1 cellular context compared by ENCODE assay signal in the genomic region with DNA sequence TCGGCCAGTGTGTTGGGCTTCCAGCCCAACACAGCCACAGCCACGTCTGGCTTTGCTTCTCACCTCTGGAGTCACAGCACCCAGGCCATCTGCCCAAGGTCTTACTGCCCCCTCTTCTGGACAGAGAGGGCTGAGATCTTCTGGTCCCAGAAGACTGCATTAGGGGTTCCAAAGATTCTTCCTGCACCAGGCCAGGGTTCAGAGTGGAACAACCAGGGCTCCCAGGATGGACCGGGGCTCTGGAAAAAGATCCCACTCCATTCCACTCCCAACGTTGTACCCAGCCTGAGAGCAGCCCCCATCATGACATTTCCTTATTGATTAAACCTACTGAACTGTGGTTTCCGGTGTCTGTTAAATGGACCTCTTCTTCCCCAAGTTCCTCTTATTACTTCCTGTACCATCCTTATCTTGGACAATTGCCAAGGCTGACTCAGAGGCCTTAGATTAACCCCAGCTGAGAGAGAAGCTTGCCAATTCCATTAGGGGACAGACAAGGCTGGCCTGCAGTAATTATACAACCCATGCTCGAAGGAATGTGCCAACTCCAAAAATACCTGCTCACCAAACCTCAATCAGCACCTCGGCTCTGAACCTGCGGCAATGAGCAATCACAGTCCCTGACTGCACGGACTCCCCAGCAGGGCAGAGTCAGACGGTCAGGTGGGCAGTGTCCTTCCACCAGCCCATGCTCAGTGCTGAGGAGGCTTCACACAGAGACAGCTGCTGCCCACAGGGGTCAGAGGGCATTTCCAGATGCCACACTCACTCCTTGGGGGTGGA.
TF ChIP-seq lines count a peak whose summit lies in the region.

No MANE protein-coding gene starts in this region.

TF ChIP-seq in HEK293, 187 proteins besides CTCF, POLR2A, EP300 and RAD21 (continued from another document and continues in another):
- TF ChIP-seq ZBTB11 (tag by site-specific recombination; conservative IDR thresholded peaks at IDR 0.05; ENCODE audit: low read depth) (peak; percentile 52), ZEB2 (tag by site-specific recombination; IDR thresholded peaks at IDR 0.05) (peak; percentile 44; the same call in 1 of the 2 replicates), ZNF335 (tag by site-specific recombination; conservative IDR thresholded peaks at IDR 0.05) (no peak), ZNF558 (tag by site-specific recombination; IDR thresholded peaks at IDR 0.05) (peak; percentile 68; the same call in 1 of the 2 replicates), ZNF391 (tag by site-specific recombination; IDR thresholded peaks at IDR 0.05; ENCODE audit: borderline replicate concordance, low read depth) (no peak), GLIS1 (tag by site-specific recombination; IDR thresholded peaks at IDR 0.05) (peak; percentile 82), ZNF747 (tag by site-specific recombination; IDR thresholded peaks at IDR 0.05) (no peak), ZNF768 (tag by site-specific recombination; IDR thresholded peaks at IDR 0.05) (no peak), ZBTB20 (tag by site-specific recombination; IDR thresholded peaks at IDR 0.05) (no peak), SALL2 (tag by site-specific recombination; IDR thresholded peaks at IDR 0.05; ENCODE audit: borderline replicate concordance) (no peak), KLF10 (tag by site-specific recombination; IDR thresholded peaks at IDR 0.05) (no peak), ZNF792 (tag by site-specific recombination; IDR thresholded peaks at IDR 0.05) (no peak), ZNF571 (tag by site-specific recombination; IDR thresholded peaks at IDR 0.05) (no peak), ZNF580 (tag by site-specific recombination; IDR thresholded peaks at IDR 0.05) (no peak), ZNF521 (tag by site-specific recombination; IDR thresholded peaks at IDR 0.05) (no peak), ZNF488 (tag by site-specific recombination; IDR thresholded peaks at IDR 0.05) (no peak), ZNF843 (tag by site-specific recombination; IDR thresholded peaks at IDR 0.05) (peak; percentile 54; the same call in 1 of the 2 replicates), ZNF175 (tag by site-specific recombination; IDR thresholded peaks at IDR 0.05) (no peak), ZNF311 (tag by site-specific recombination; IDR thresholded peaks at IDR 0.05; ENCODE audit: borderline replicate concordance) (no peak), ZNF37A (tag by site-specific recombination; IDR thresholded peaks at IDR 0.05) (no peak), ZFP69B (tag by site-specific recombination; IDR thresholded peaks at IDR 0.05) (no peak), ZNF791 (tag by site-specific recombination; IDR thresholded peaks at IDR 0.05) (no peak), ZNF354C (tag by site-specific recombination; IDR thresholded peaks at IDR 0.05; ENCODE audit: borderline replicate concordance, low read depth) (no peak), ZFP37 (tag by site-specific recombination; IDR thresholded peaks at IDR 0.05) (no peak), TRIM28 (IDR thresholded peaks at IDR 0.05; ENCODE audit: borderline replicate concordance, low read length) (no peak), ZNF302 (tag by site-specific recombination; IDR thresholded peaks at IDR 0.05; ENCODE audit: low read depth) (no peak), TCF7L2 (IDR thresholded peaks at IDR 0.05; ENCODE audit: borderline replicate concordance, low read depth, low read length) (no peak), ZNF416 (tag by site-specific recombination; IDR thresholded peaks at IDR 0.05) (no peak), ZFHX2 (tag by site-specific recombination; conservative IDR thresholded peaks at IDR 0.05) (no peak), BCL11B (tag by site-specific recombination; IDR thresholded peaks at IDR 0.05; ENCODE audit: low read depth) (no peak), ZNF626 (tag by site-specific recombination; IDR thresholded peaks at IDR 0.05) (no peak), PBX3 (CRISPR knock-in tag; IDR thresholded peaks at IDR 0.05) (no peak), ZNF10 (tag by site-specific recombination; IDR thresholded peaks at IDR 0.05) (no peak), ZNF221 (tag by site-specific recombination; IDR thresholded peaks at IDR 0.05; ENCODE audit: borderline replicate concordance) (no peak), ZNF248 (tag by site-specific recombination; IDR thresholded peaks at IDR 0.05) (no peak), ZNF677 (tag by site-specific recombination; IDR thresholded peaks at IDR 0.05) (no peak), ZNF664 (tag by site-specific recombination; IDR thresholded peaks at IDR 0.05) (no peak)
- TF ChIP-seq, protein P1, sequence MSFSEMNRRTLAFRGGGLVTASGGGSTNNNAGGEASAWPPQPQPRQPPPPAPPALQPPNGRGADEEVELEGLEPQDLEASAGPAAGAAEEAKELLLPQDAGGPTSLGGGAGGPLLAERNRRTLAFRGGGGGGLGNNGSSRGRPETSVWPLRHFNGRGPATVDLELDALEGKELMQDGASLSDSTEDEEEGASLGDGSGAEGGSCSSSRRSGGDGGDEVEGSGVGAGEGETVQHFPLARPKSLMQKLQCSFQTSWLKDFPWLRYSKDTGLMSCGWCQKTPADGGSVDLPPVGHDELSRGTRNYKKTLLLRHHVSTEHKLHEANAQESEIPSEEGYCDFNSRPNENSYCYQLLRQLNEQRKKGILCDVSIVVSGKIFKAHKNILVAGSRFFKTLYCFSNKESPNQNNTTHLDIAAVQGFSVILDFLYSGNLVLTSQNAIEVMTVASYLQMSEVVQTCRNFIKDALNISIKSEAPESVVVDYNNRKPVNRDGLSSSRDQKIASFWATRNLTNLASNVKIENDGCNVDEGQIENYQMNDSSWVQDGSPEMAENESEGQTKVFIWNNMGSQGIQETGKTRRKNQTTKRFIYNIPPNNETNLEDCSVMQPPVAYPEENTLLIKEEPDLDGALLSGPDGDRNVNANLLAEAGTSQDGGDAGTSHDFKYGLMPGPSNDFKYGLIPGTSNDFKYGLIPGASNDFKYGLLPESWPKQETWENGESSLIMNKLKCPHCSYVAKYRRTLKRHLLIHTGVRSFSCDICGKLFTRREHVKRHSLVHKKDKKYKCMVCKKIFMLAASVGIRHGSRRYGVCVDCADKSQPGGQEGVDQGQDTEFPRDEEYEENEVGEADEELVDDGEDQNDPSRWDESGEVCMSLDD (tag by site-specific recombination; IDR thresholded peaks at IDR 0.05), result no peak
- TF ChIP-seq, protein P2, sequence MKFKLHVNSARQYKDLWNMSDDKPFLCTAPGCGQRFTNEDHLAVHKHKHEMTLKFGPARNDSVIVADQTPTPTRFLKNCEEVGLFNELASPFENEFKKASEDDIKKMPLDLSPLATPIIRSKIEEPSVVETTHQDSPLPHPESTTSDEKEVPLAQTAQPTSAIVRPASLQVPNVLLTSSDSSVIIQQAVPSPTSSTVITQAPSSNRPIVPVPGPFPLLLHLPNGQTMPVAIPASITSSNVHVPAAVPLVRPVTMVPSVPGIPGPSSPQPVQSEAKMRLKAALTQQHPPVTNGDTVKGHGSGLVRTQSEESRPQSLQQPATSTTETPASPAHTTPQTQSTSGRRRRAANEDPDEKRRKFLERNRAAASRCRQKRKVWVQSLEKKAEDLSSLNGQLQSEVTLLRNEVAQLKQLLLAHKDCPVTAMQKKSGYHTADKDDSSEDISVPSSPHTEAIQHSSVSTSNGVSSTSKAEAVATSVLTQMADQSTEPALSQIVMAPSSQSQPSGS (tag by site-specific recombination; IDR thresholded peaks at IDR 0.05; ENCODE audit: low read depth), result no peak
- TF ChIP-seq, protein P3, sequence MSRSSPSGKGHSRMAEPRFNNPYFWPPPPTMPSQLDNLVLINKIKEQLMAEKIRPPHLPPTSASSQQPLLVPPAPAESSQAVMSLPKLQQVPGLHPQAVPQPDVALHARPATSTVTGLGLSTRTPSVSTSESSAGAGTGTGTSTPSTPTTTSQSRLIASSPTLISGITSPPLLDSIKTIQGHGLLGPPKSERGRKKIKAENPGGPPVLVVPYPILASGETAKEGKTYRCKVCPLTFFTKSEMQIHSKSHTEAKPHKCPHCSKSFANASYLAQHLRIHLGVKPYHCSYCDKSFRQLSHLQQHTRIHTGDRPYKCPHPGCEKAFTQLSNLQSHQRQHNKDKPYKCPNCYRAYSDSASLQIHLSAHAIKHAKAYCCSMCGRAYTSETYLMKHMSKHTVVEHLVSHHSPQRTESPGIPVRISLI (tag by site-specific recombination; IDR thresholded peaks at IDR 0.05), result no peak
- TF ChIP-seq, protein P4, sequence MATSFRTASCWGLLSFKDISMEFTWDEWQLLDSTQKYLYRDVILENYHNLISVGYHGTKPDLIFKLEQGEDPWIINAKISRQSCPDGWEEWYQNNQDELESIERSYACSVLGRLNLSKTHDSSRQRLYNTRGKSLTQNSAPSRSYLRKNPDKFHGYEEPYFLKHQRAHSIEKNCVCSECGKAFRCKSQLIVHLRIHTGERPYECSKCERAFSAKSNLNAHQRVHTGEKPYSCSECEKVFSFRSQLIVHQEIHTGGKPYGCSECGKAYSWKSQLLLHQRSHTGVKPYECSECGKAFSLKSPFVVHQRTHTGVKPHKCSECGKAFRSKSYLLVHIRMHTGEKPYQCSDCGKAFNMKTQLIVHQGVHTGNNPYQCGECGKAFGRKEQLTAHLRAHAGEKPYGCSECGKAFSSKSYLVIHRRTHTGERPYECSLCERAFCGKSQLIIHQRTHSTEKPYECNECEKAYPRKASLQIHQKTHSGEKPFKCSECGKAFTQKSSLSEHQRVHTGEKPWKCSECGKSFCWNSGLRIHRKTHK (tag by site-specific recombination; IDR thresholded peaks at IDR 0.05), result no peak
- TF ChIP-seq, protein P5, sequence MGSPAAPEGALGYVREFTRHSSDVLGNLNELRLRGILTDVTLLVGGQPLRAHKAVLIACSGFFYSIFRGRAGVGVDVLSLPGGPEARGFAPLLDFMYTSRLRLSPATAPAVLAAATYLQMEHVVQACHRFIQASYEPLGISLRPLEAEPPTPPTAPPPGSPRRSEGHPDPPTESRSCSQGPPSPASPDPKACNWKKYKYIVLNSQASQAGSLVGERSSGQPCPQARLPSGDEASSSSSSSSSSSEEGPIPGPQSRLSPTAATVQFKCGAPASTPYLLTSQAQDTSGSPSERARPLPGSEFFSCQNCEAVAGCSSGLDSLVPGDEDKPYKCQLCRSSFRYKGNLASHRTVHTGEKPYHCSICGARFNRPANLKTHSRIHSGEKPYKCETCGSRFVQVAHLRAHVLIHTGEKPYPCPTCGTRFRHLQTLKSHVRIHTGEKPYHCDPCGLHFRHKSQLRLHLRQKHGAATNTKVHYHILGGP (tag by site-specific recombination; IDR thresholded peaks at IDR 0.05), result no peak
- TF ChIP-seq, protein P6, sequence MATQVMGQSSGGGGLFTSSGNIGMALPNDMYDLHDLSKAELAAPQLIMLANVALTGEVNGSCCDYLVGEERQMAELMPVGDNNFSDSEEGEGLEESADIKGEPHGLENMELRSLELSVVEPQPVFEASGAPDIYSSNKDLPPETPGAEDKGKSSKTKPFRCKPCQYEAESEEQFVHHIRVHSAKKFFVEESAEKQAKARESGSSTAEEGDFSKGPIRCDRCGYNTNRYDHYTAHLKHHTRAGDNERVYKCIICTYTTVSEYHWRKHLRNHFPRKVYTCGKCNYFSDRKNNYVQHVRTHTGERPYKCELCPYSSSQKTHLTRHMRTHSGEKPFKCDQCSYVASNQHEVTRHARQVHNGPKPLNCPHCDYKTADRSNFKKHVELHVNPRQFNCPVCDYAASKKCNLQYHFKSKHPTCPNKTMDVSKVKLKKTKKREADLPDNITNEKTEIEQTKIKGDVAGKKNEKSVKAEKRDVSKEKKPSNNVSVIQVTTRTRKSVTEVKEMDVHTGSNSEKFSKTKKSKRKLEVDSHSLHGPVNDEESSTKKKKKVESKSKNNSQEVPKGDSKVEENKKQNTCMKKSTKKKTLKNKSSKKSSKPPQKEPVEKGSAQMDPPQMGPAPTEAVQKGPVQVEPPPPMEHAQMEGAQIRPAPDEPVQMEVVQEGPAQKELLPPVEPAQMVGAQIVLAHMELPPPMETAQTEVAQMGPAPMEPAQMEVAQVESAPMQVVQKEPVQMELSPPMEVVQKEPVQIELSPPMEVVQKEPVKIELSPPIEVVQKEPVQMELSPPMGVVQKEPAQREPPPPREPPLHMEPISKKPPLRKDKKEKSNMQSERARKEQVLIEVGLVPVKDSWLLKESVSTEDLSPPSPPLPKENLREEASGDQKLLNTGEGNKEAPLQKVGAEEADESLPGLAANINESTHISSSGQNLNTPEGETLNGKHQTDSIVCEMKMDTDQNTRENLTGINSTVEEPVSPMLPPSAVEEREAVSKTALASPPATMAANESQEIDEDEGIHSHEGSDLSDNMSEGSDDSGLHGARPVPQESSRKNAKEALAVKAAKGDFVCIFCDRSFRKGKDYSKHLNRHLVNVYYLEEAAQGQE (tag by site-specific recombination; IDR thresholded peaks at IDR 0.05), result no peak
